In genomic region chr10:132455986-132456847, GRCh38 we compare ENCODE assay signal across 18 cellular contexts.
"Had no signal": no experiment of that assay in that cellular context is flagged by ENCODE, and none has a peak within 500 bp of the region (broad histone marks: within the 10 kb centered on the region; RNA-seq: fewer than 3 reads in every experiment).

No MANE protein-coding gene starts in this region.

- H3K9me3 ChIP-seq: tibial nerve had no signal

- DNase-seq: activated B cell treated with CpG ODN at 0.5 μM for 24 hours; activated CD4-positive, alpha-beta memory T cell treated with anti-CD3 and anti-CD28 coated beads for 36 hours; activated CD4-positive, alpha-beta T cell treated with anti-CD3 and anti-CD28 coated beads for 4 hours; activated gamma-delta T cell treated with Interleukin-2 at 50 U/mL for 16 hours; activated T-cell treated with anti-CD3 and anti-CD28 coated beads for 4 hours; dorsolateral prefrontal cortex; endodermal cell; foreskin keratinocyte; natural killer cell; nucleus accumbens; stimulated activated naive CD8-positive, alpha-beta T cell treated with anti-CD3 and anti-CD28 coated beads, Interleukin-15, Interleukin-2, amounts not matched to agents 100 U/mL and 50 U/mL, for 24 hours; substantia nigra; T-cell; T-helper 9 cell had no signal

- H3K4me1 ChIP-seq: foreskin keratinocyte had no signal

- FAIRE-seq: keratinocyte, urothelium cell line had no signal

- H3K4me3 ChIP-seq: dorsolateral prefrontal cortex, tibial nerve had no signal

- H3K27me3 ChIP-seq: dorsolateral prefrontal cortex, foreskin keratinocyte, tibial nerve had no signal

- H3K27ac ChIP-seq: dorsolateral prefrontal cortex, epithelial cell of prostate, foreskin keratinocyte, tibial nerve had no signal

- ATAC-seq: foreskin keratinocyte; natural killer cell; stimulated activated naive CD8-positive, alpha-beta T cell treated with anti-CD3 and anti-CD28 coated beads, Interleukin-15, Interleukin-2, amounts not matched to agents 100 U/mL and 50 U/mL, for 24 hours; T-cell had no signal

- H3K36me3 ChIP-seq: tibial nerve had no signal
